In genomic region chr5:89087551-89088318, GRCh38 we compare ENCODE assay signal across 2 cellular contexts.
TF ChIP-seq lines count a peak whose summit lies in the region.

No MANE protein-coding gene starts in this region.

TF ChIP-seq in GM23338, 12 proteins besides CTCF, POLR2A, EP300 and RAD21:
- TF ChIP-seq POLR2AphosphoS5 (IDR thresholded peaks at IDR 0.05; ENCODE audit: low read depth) (no peak), EZH2phosphoT487 (IDR thresholded peaks at IDR 0.05; ENCODE audit: unreplicated experiment) (no peak), ZNF114 (CRISPR knock-in tag; IDR thresholded peaks at IDR 0.05) (no peak), REST (IDR thresholded peaks at IDR 0.05; ENCODE audit: unreplicated experiment) (no peak), ZNF331 (CRISPR knock-in tag; IDR thresholded peaks at IDR 0.05; ENCODE audit: low read depth) (no peak)
TF ChIP-seq in GM23338: peak in this region for 0.

TF ChIP-seq in SK-N-SH, 30 proteins besides CTCF, POLR2A, EP300 and RAD21:
- TF ChIP-seq GATA2 (CRISPR knock-in tag; IDR thresholded peaks at IDR 0.05) (no peak), POLR2AphosphoS5 (IDR thresholded peaks at IDR 0.05; ENCODE audit: low read depth, low read length) (no peak), FOSL2 (IDR thresholded peaks at IDR 0.05; ENCODE audit: borderline replicate concordance, low read depth) (no peak), RFX5 (IDR thresholded peaks at IDR 0.05; ENCODE audit: low read length) (no peak), TEAD4 (IDR thresholded peaks at IDR 0.05; ENCODE audit: borderline replicate concordance, insufficient read depth) (no peak), NFIC (IDR thresholded peaks at IDR 0.05; ENCODE audit: borderline replicate concordance) (no peak), TCF12 (IDR thresholded peaks at IDR 0.05) (no peak), FOXJ3 (CRISPR knock-in tag; IDR thresholded peaks at IDR 0.05) (no peak), YY1 (IDR thresholded peaks at IDR 0.05; ENCODE audit: low read depth) (no peak), CHD2 (IDR thresholded peaks at IDR 0.05; ENCODE audit: low read length, partially characterized antibody) (no peak), PBX3 (IDR thresholded peaks at IDR 0.05) (no peak), NRF1 (IDR thresholded peaks at IDR 0.05; ENCODE audit: low read depth, low read length) (no peak), JUND (IDR thresholded peaks at IDR 0.05) (no peak), REST (IDR thresholded peaks at IDR 0.05; ENCODE audit: low read depth, low read length) (no peak), ELF1 (IDR thresholded peaks at IDR 0.05) (no peak), MXI1 (IDR thresholded peaks at IDR 0.05; ENCODE audit: low read depth, low read length) (no peak)
- TF ChIP-seq, protein P1, sequence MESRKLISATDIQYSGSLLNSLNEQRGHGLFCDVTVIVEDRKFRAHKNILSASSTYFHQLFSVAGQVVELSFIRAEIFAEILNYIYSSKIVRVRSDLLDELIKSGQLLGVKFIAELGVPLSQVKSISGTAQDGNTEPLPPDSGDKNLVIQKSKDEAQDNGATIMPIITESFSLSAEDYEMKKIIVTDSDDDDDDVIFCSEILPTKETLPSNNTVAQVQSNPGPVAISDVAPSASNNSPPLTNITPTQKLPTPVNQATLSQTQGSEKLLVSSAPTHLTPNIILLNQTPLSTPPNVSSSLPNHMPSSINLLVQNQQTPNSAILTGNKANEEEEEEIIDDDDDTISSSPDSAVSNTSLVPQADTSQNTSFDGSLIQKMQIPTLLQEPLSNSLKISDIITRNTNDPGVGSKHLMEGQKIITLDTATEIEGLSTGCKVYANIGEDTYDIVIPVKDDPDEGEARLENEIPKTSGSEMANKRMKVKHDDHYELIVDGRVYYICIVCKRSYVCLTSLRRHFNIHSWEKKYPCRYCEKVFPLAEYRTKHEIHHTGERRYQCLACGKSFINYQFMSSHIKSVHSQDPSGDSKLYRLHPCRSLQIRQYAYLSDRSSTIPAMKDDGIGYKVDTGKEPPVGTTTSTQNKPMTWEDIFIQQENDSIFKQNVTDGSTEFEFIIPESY (IDR thresholded peaks at IDR 0.05; ENCODE audit: borderline replicate concordance, low read depth), result no peak
- TF ChIP-seq, protein P2, sequence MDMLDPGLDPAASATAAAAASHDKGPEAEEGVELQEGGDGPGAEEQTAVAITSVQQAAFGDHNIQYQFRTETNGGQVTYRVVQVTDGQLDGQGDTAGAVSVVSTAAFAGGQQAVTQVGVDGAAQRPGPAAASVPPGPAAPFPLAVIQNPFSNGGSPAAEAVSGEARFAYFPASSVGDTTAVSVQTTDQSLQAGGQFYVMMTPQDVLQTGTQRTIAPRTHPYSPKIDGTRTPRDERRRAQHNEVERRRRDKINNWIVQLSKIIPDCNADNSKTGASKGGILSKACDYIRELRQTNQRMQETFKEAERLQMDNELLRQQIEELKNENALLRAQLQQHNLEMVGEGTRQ (IDR thresholded peaks at IDR 0.05; ENCODE audit: borderline replicate concordance, low read depth, low read length), result no peak
- TF ChIP-seq, protein P3, sequence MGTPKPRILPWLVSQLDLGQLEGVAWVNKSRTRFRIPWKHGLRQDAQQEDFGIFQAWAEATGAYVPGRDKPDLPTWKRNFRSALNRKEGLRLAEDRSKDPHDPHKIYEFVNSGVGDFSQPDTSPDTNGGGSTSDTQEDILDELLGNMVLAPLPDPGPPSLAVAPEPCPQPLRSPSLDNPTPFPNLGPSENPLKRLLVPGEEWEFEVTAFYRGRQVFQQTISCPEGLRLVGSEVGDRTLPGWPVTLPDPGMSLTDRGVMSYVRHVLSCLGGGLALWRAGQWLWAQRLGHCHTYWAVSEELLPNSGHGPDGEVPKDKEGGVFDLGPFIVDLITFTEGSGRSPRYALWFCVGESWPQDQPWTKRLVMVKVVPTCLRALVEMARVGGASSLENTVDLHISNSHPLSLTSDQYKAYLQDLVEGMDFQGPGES (IDR thresholded peaks at IDR 0.05; ENCODE audit: low read depth, low read length), result no peak
